In the genomic region with DNA sequence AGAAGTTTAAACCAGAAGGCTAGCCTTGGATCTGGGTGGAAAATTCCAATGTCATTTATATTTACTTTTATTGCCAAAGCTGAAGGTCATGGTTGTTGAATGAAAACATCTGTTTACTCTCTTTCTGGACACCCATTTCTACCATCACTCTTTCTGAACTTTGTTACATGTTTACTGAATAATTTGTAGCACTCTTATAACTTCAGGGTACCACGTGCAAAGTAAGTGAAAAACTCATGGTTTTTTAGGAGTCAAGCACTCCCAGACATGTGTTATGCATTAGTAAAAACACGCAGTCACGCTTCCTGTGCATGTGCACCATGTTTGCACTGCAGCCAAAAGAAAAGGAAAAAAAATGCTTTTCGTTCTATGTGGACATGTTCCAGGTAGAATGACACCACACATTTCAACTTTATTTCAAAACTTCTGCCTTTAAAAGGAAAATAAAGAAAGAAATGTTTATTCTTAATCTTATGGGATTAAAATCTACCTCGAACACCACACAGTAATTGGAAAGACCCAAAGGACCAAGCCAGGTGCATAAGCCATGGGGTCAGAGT, we compare ENCODE assay signal across 12 cellular contexts. TPM values are rescaled to one million over a fixed set of nuclear protein-coding genes. Genes with fewer than 3 reads are reported as not detected.
DNase-seq lines count a peak whose midpoint lies in the region; ATAC-seq and TF ChIP-seq lines count a peak whose summit lies in the region.
"Had no signal": no experiment of that assay in that cellular context is flagged by ENCODE, and none has a peak within 500 bp of the region (broad histone marks: within the 10 kb centered on the region; RNA-seq: fewer than 3 reads in every experiment).

No MANE protein-coding gene starts in this region.

- CTCF ChIA-PET in GM10248 (lab: Yijun Ruan, JAX), result interaction anchor here (1.0 kb wide), 1 partner anchor 28 kb away, joined by 3 read pairs; no protein-coding TSS in a partner anchor

- POLR2A ChIA-PET in GM10248 (lab: Yijun Ruan, JAX), result no interaction called here

- DNase-seq in HFF-Myc (ENCODE audit: extremely low read depth, low read depth) (peak; percentile 98), epidermal melanocyte (ENCODE audit: insufficient read length, low spot score) (peak; percentile 37), right lobe of liver (peak; percentile 48 to 80 (median 73)), NCI-H82 treated with DMSO at 0.1 percent for 48 hours (lab: John Stamatoyannopoulos, UW; ENCODE audit: unreplicated experiment) (no peak), GM10248 (ENCODE audit: extremely low spot score) (no peak), posterior vena cava (ENCODE audit: low spot score) (no peak), nephron progenitor cell (no peak)
- DNase-seq: activated T-cell treated with anti-CD3 and anti-CD28 coated beads for 4 hours, NCI-H1930 had no signal

- no peak overlapping the region for H3K4me3 Mint-ChIP-seq in nephron progenitor cell

- peaks cover 0 to 41% (median 15%) of the 10 kb centered on the region in 4 donors for H3K4me1 ChIP-seq in right lobe of liver
- no peaks in the 10 kb centered on the region for H3K4me1 ChIP-seq in thymus (ENCODE audit: control insufficient read depth, insufficient read depth, low read length)

- peak; percentile 72 to 90 (median 80) for ATAC-seq in right lobe of liver

- intact Hi-C loops in right lobe of liver (cut with DNase I) (no loop called here), posterior vena cava (cut with DNase I) (no loop called here)

- H3K27ac ChIP-seq in right lobe of liver, result peak overlapping the region; percentile 82 to 96 (median 87)
- peak overlapping the region; percentile 18 for H3K27ac ChIP-seq in thymus (ENCODE audit: low read depth)
- H3K27ac ChIP-seq: neutrophil had no signal

- H3K27me3 Mint-ChIP-seq in nephron progenitor cell (ENCODE audit: low read depth, poor library complexity), result peaks cover 6% of the 10 kb centered on the region

- H3K36me3 ChIP-seq in right lobe of liver (no peaks in the 10 kb centered on the region), thymus (ENCODE audit: control insufficient read depth, insufficient read depth) (no peaks in the 10 kb centered on the region)
- H3K36me3 ChIP-seq: neutrophil had no signal

- H3K27me3 ChIP-seq in right lobe of liver (no peaks in the 10 kb centered on the region), thymus (ENCODE audit: control insufficient read depth, insufficient read depth) (no peaks in the 10 kb centered on the region)
- H3K27me3 ChIP-seq: neutrophil had no signal

- H3K9me3 ChIP-seq in right lobe of liver (peaks cover 0 to 2% (median 0%) of the 10 kb centered on the region in 4 donors), thymus (ENCODE audit: control insufficient read depth) (no peaks in the 10 kb centered on the region)
- H3K9me3 ChIP-seq: neutrophil had no signal

- H3K4me1 Mint-ChIP-seq in nephron progenitor cell, result no peaks in the 10 kb centered on the region

- 9% methylated on average over 5 of the region's 5 CpGs for WGBS in right lobe of liver (ENCODE audit: insufficient coverage, low coverage, low lambda C conversion rate, missing lambda C conversion rate)
- WGBS in thymus, result 30% methylated on average over 5 of the region's 5 CpGs

- H3K36me3 Mint-ChIP-seq in nephron progenitor cell (ENCODE audit: low read depth), result no peaks in the 10 kb centered on the region

- H3K4me3 ChIP-seq in HFF-Myc (replicated peaks; ENCODE audit: low read depth, low read length), result no peak overlapping the region
- no peak overlapping the region for H3K4me3 ChIP-seq in right lobe of liver
- no peak overlapping the region for H3K4me3 ChIP-seq in thymus (ENCODE audit: low read length)

- TF ChIP-seq POLR2A in right lobe of liver (IDR thresholded peaks at IDR 0.05), result no peak

- TF ChIP-seq CTCF in HFF-Myc (IDR thresholded peaks at IDR 0.05; ENCODE audit: low read depth, low read length, missing control alignments) (no peak), right lobe of liver (IDR thresholded peaks at IDR 0.05) (no peak), GM10248 (IDR thresholded peaks at IDR 0.05; ENCODE audit: control extremely low read depth, extremely low read depth, low read depth, missing control alignments) (no peak), nephron progenitor cell (IDR thresholded peaks at IDR 0.05) (no peak)

- no peak overlapping the region for H3K27ac Mint-ChIP-seq in nephron progenitor cell

- H3K9me3 Mint-ChIP-seq in nephron progenitor cell, result peaks cover 4% of the 10 kb centered on the region

RNA-seq across cellular contexts. Expression of a gene that starts 31.4 kb away (rescaled TPM):
- total RNA-seq in right lobe of liver, result 100 to 1,000 TPM; 187 to 684 (median 490) TPM
- 3.3 TPM for polyA plus RNA-seq in thymus
- 1 to 10 TPM; 2.6 to 3.7 TPM for total RNA-seq in posterior vena cava
- total RNA-seq: HT1080 had no signal

RNA-seq across cellular contexts. Expression of a gene that starts 51.2 kb away (rescaled TPM):
- total RNA-seq in right lobe of liver (under 1 TPM in 1 of 6 experiments, not detected in 5; 0.42 TPM), posterior vena cava (not detected)
- polyA plus RNA-seq in thymus, result 2.1 TPM
- total RNA-seq: HT1080 had no signal

Comparison
In these comparisons a context has a peak if more than half of its experiments do, and no peak if none do; other contexts are left out.
1. DNase-seq: peak in HFF-Myc (single experiment), epidermal melanocyte (single experiment) and right lobe of liver (3 of 3); none in NCI-H82 treated with DMSO at 0.1 percent for 48 hours (single experiment), GM10248 (single experiment), posterior vena cava (single experiment) and nephron progenitor cell (single experiment).
2. RNA of a gene that starts 31.4 kb away (total RNA-seq): 187 to 684 TPM in right lobe of liver; 2.6 to 3.7 TPM in posterior vena cava; every median in the first group is over 10 times any median in the second.